ENCODE assay signal across 8 cellular contexts in genomic region chr11:95789506-95790122, GRCh38. TPM values are rescaled to one million over a fixed set of nuclear protein-coding genes. Genes with fewer than 3 reads are reported as not detected.
A peak's percentile ranks its signal among the peaks of the same experiment; 100 is the strongest.
DNase-seq lines count a peak whose midpoint lies in the region; ATAC-seq, FAIRE-seq and TF ChIP-seq lines count a peak whose summit lies in the region.

Gene FAM76B, minus strand, starts transcription at chr11:95789782. Its CDS starts 304 bp downstream, at chr11:95789478.

- H3K9me1 ChIP-seq in endothelial cell of umbilical vein (replicated peaks; ENCODE audit: control insufficient read depth, extremely low read depth, insufficient read depth, low read length), result no peaks in the 10 kb centered on the region

- FAIRE-seq in D721Med (lab: Jason Lieb, UNC) (no peak), endothelial cell of umbilical vein (lab: Jason Lieb, UNC) (peak; percentile 94)

- CTCF ChIA-PET in OCI-LY7 (lab: Charles Lee; ENCODE audit: unreplicated experiment) (interaction anchor here (0.6 kb wide), 2 partner anchors 691 to 722 kb away, joined by 3 to 5 read pairs; no protein-coding TSS in a partner anchor), endothelial cell of umbilical vein (lab: Charles Lee) (interaction anchor here (0.8 to 7.1 kb wide), 10 partner anchors 13 to 638 kb away, joined by 3 to 40 read pairs (median 6); partner anchors contain the start of genes CCDC82, JRKL and MAML2)

- H3K9me2 ChIP-seq in OCI-LY7 (ENCODE audit: insufficient read depth, low read length), result no peaks in the 10 kb centered on the region

- peak; percentile 72 for ATAC-seq in GM21526 (IDR thresholded peaks at IDR 0.05; ENCODE audit: low FRiP score, unreplicated experiment)

- intact Hi-C loops in OCI-LY7 (cut with micrococcal nuclease; ENCODE audit: unreplicated experiment) (loop anchor here (5.0 to 10.0 kb wide), 4 partner anchors 425 to 722 kb away; partner anchors contain the start of genes CCDC82 and SRSF8), endothelial cell of umbilical vein (cut with micrococcal nuclease) (loop anchor here (1.0 to 10.0 kb wide), 10 partner anchors 135 to 995 kb away; partner anchors contain the start of genes CWC15, ENDOD1, JRKL and KDM4D)

- H3K36me3 ChIP-seq in OCI-LY7 (ENCODE audit: insufficient read depth, low read length) (peaks cover 36% of the 10 kb centered on the region), endothelial cell of umbilical vein (ENCODE audit: control insufficient read depth in 2 of 2, extremely low read depth in 1 of 2, insufficient read depth in 2 of 2, low read length in 2 of 2) (peaks cover 4 to 7% of the 10 kb centered on the region in 2 experiments)

- POLR2A ChIA-PET in OCI-LY7 (lab: Charles Lee) (interaction anchor here (0.7 to 4.1 kb wide), 12 partner anchors 10 to 814 kb away, joined by 3 to 30 read pairs (median 3); partner anchors contain the start of genes CCDC82 and SRSF8), endothelial cell of umbilical vein (lab: Charles Lee) (interaction anchor here (0.5 to 1.3 kb wide), 2 partner anchors 10 to 366 kb away, joined by 3 read pairs; no protein-coding TSS in a partner anchor)

- TF ChIP-seq POLR2A in endothelial cell of umbilical vein (IDR thresholded peaks at IDR 0.05; ENCODE audit: low read depth, low read length), result peak; percentile 73

- H4K20me1 ChIP-seq in OCI-LY7 (ENCODE audit: insufficient read depth, low read length), result peaks cover 41% of the 10 kb centered on the region
- H4K20me1 ChIP-seq in endothelial cell of umbilical vein (replicated peaks; ENCODE audit: control insufficient read depth, extremely low read depth, insufficient read depth, low read length), result no peaks in the 10 kb centered on the region

- H3K9me3 ChIP-seq in OCI-LY7 (ENCODE audit: low read length) (no peaks in the 10 kb centered on the region), endothelial cell of umbilical vein (replicated peaks; ENCODE audit: control insufficient read depth, insufficient read depth, low read length) (no peaks in the 10 kb centered on the region)

- H3K4me3 ChIP-seq in OCI-LY7 (ENCODE audit: low read depth, low read length, poor library complexity, severe bottlenecking), result peak within 1 kb of the TSS; percentile 83
- peak within 1 kb of the TSS; percentile 75 to 85 (median 84) for H3K4me3 ChIP-seq in endothelial cell of umbilical vein (replicated peaks in 1 of 3; ENCODE audit: insufficient read depth in 1 of 3, low read depth in 1 of 3, low read length in 3 of 3)

- H3K79me2 ChIP-seq in OCI-LY7 (ENCODE audit: insufficient read depth, low read depth, low read length), result peaks cover 75% of the 10 kb centered on the region
- peaks cover 47% of the 10 kb centered on the region for H3K79me2 ChIP-seq in endothelial cell of umbilical vein (ENCODE audit: control insufficient read depth, insufficient read depth, low read length)

- no TSS peak for BruUV-seq in OCI-LY7 (replicated peaks; lab: Mats Ljungman, UMichigan)
- BruUV-seq in endothelial cell of umbilical vein (replicated peaks; lab: Mats Ljungman, UMichigan), result TSS peak; percentile 12

- H3K27ac ChIP-seq in OCI-LY7 (ENCODE audit: low read depth, low read length, poor library complexity, severe bottlenecking) (peak within 1 kb of the TSS; percentile 94), endothelial cell of umbilical vein (ENCODE audit: insufficient read depth, low read depth, low read length) (peak within 1 kb of the TSS; percentile 90)

- H3K27me3 ChIP-seq in endothelial cell of umbilical vein (ENCODE audit: control insufficient read depth in 2 of 2, insufficient read depth in 2 of 2, low read length in 2 of 2), result no peaks in the 10 kb centered on the region

- dilution Hi-C loops in endothelial cell of umbilical vein (cut with MboI; ENCODE audit: extremely low pct_ligation_motif_present, low sequenced_read_pairs), result no loop called here

- peak within 1 kb of the TSS; percentile 88 for H3K9ac ChIP-seq in endothelial cell of umbilical vein (replicated peaks; ENCODE audit: extremely low read depth, insufficient read depth, low read length)

- H2AFZ ChIP-seq in OCI-LY7 (ENCODE audit: low read length) (peak within 1 kb of the TSS; percentile 42), endothelial cell of umbilical vein (ENCODE audit: low read depth, low read length) (peak within 1 kb of the TSS; percentile 88)

- peaks cover 28% of the 10 kb centered on the region for H3K4me1 ChIP-seq in OCI-LY7 (ENCODE audit: insufficient read depth, low read length, poor library complexity, severe bottlenecking)
- peaks cover 21% of the 10 kb centered on the region for H3K4me1 ChIP-seq in endothelial cell of umbilical vein (ENCODE audit: control insufficient read depth, extremely low read depth, insufficient read depth, low read length)

- TF ChIP-seq CTCF in D721Med (IDR thresholded peaks at IDR 0.05; ENCODE audit: insufficient read depth, missing control alignments), result no peak
- TF ChIP-seq CTCF in OCI-LY7 (conservative IDR thresholded peaks at IDR 0.05; ENCODE audit: low read length), result no peak
- no peak for TF ChIP-seq CTCF in endothelial cell of umbilical vein (IDR thresholded peaks at IDR 0.05; ENCODE audit: extremely low read depth in 1 of 2, insufficient read depth in 1 of 2, low read depth in 1 of 2, low read length in 2 of 2)

- DNase-seq in D721Med (ENCODE audit: insufficient read length, low spot score) (peak; percentile 48), HuH-7.5 (ENCODE audit: low spot score) (peak; percentile 45), OCI-LY7 (ENCODE audit: low spot score) (peak; percentile 98), activated T-cell treated with anti-CD3 and anti-CD28 coated beads for 1 hour (ENCODE audit: low read depth) (peak; percentile 90), endothelial cell of umbilical vein (ENCODE audit: low read depth, low spot score) (peak; percentile 100), midbrain (lab: John Stamatoyannopoulos, UW) (peak; percentile 99)
- peak; percentile 92 to 97 for DNase-seq in stimulated activated CD8-positive, alpha-beta memory T cell treated with anti-CD3 and anti-CD28 coated beads, Interleukin-2, amount 100 ng/mL, for 1 hour (ENCODE audit: low read depth in 2 of 2)

- H3K4me2 ChIP-seq in OCI-LY7 (ENCODE audit: low read length) (peak within 1 kb of the TSS; percentile 92), endothelial cell of umbilical vein (ENCODE audit: insufficient read depth, low read length) (peak within 1 kb of the TSS; percentile 90)

TF ChIP-seq in endothelial cell of umbilical vein, 7 proteins besides CTCF, POLR2A, EP300 and RAD21:
- TF ChIP-seq JUN (IDR thresholded peaks at IDR 0.05; ENCODE audit: borderline replicate concordance, insufficient read depth, insufficient read length, low read depth) (no peak), POLR2AphosphoS5 (IDR thresholded peaks at IDR 0.05; ENCODE audit: insufficient read depth, low read depth, low read length) (peak; percentile 89), FOS (IDR thresholded peaks at IDR 0.05; ENCODE audit: borderline replicate concordance, insufficient read depth, low read length) (no peak)
TF ChIP-seq in endothelial cell of umbilical vein: peak in this region for 1.

RNA-seq across cellular contexts. Expression of gene FAM76B, which starts in this region (rescaled TPM):
- 38.8 and 40.9 TPM in 2 replicates for total RNA-seq in OCI-LY7 (2014; rRNA removed; shearing (Covaris generic))
- total RNA-seq in OCI-LY7 (2022) (53.7 and 57.7 TPM in 2 replicates), endothelial cell of umbilical vein (24.7 and 25.7 TPM in 2 replicates)
- polyA plus RNA-seq in endothelial cell of umbilical vein, result 5.9 and 6.7 TPM in 2 replicates
- polyA plus RNA-seq in endothelial cell of umbilical vein (2011; cell fraction: cytosol; rRNA removed), result 8.4 and 11.0 TPM in 2 replicates
- polyA plus RNA-seq in endothelial cell of umbilical vein (2011; cell fraction: nucleus; rRNA removed), result 73.1 and 117 TPM in 2 replicates
- polyA plus RNA-seq in endothelial cell of umbilical vein (2012), result 14.2 and 18.8 TPM in 2 replicates
- 10.2 and 20.3 TPM in 2 replicates for polyA minus RNA-seq in endothelial cell of umbilical vein
- 16.3 TPM for polyA minus RNA-seq in endothelial cell of umbilical vein (2011; cell fraction: cytosol; rRNA and poly(A)+ RNA removed)
- 43.7 and 56.2 TPM in 2 replicates for polyA minus RNA-seq in endothelial cell of umbilical vein (2011; cell fraction: nucleus; rRNA and poly(A)+ RNA removed)

Comparison
In these comparisons a context has a peak if more than half of its experiments do, and no peak if none do; other contexts are left out.
1. Peak in every context shown above with its lines: DNase-seq, ATAC-seq, H3K4me3 ChIP-seq and H3K27ac ChIP-seq.
2. DNase-seq: peak in every context shown above with its lines; median percentile 100 in endothelial cell of umbilical vein; 99 in midbrain; 98 in OCI-LY7; 94 in stimulated activated CD8-positive, alpha-beta memory T cell treated with anti-CD3 and anti-CD28 coated beads, Interleukin-2, amount 100 ng/mL, for 1 hour; 90 in activated T-cell treated with anti-CD3 and anti-CD28 coated beads for 1 hour; 48 in D721Med; 45 in HuH-7.5.